13 cellular contexts compared by ENCODE assay signal in the genomic region with DNA sequence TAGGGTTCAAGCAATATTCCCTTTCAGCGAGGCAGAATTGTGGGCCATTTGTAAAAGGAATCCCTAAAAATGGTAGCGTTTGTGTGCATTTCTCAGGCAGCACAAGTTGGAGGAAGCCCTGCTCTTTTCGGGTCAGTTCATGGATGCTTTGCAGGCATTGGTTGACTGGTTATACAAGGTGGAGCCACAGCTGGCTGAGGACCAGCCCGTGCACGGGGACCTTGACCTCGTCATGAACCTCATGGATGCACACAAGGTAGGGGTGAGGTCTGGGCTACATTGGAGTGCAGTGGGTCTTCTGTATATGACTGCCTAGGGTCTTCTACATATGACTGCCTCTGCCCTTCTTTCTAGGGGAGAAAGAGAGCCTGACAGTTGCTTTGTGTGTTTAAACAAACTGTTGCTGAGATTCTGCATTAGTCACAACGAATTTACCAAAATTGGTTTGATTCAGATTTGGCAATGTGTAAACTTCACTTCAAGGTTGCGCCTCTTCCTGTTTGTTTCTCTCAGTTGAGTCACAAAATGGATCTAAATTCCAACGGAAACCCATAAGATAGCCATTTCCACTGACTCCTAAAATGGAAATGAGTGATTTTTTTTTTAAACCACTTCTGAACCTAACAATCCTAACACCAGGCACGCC. TPM values are rescaled to one million over a fixed set of nuclear protein-coding genes. Genes with fewer than 3 reads are reported as not detected.
DNase-seq lines count a peak whose midpoint lies in the region; ATAC-seq, FAIRE-seq and TF ChIP-seq lines count a peak whose summit lies in the region.
"Had no signal": no experiment of that assay in that cellular context is flagged by ENCODE, and none has a peak within 500 bp of the region (broad histone marks: within the 10 kb centered on the region; RNA-seq: fewer than 3 reads in every experiment).

No MANE protein-coding gene starts in this region.

- H3K4me2 ChIP-seq in GM23338 = no peak overlapping the region

- DNase-seq in AG04450 (ENCODE audit: low read depth, low spot score) (peak; percentile 52), GM23338 (ENCODE audit: low spot score) (no peak), choroid plexus epithelial cell (ENCODE audit: low read depth) (peak; percentile 83), amygdala (lab: John Stamatoyannopoulos, UW) (no peak), H54 (ENCODE audit: insufficient read length, low spot score) (no peak), NCI-H2196 (lab: John Stamatoyannopoulos, UW; ENCODE audit: unreplicated experiment) (no peak)
- DNase-seq: activated naive CD8-positive, alpha-beta T cell treated with anti-CD3 and anti-CD28 coated beads, Interleukin-2, amount 10 ng/mL, durations not matched to agents 7 days and 5 days; CD8-positive, alpha-beta memory T cell; NCI-H1694; stimulated activated CD4-positive, alpha-beta T cell treated with anti-CD3 and anti-CD28 coated beads, Interleukin-12 subunit alpha, Interleukin-12 subunit beta, amount 100 ng/mL, for 4 hours had no signal

- POLR2A ChIA-PET in AG04450 (lab: Yijun Ruan, JAX) = no interaction called here

- no peaks in the 10 kb centered on the region for H3K79me2 ChIP-seq in GM23338 (replicated peaks; ENCODE audit: insufficient read depth)

- no peak for TF ChIP-seq POLR2A in H54 (IDR thresholded peaks at IDR 0.05; ENCODE audit: low read depth, low read length)

- peaks cover 6% of the 10 kb centered on the region for H3F3A ChIP-seq in GM23338 (replicated peaks; ENCODE audit: low read depth)

- no peak overlapping the region for H3K4me3 Mint-ChIP-seq in GM23338
- H3K4me3 Mint-ChIP-seq: activated naive CD8-positive, alpha-beta T cell treated with anti-CD3 and anti-CD28 coated beads, Interleukin-2, amount 10 ng/mL, durations not matched to agents 7 days and 5 days; CD8-positive, alpha-beta memory T cell; natural killer cell treated with Interleukin-12 subunit alpha and Interleukin-12 subunit beta and Interleukin-15 and Interleukin-18, amount 100 ng/mL, for 72 hours had no signal

- peaks cover 10% of the 10 kb centered on the region; the same call in 1 of the 2 replicates for H4K20me1 ChIP-seq in GM23338 (replicated peaks; ENCODE audit: insufficient read depth)

- TF ChIP-seq RAD21 in liver (IDR thresholded peaks at IDR 0.05) = no peak

- CTCF ChIA-PET in AG04450 (lab: Charles Lee) = no interaction called here

- peaks cover 4% of the 10 kb centered on the region for H3K27me3 Mint-ChIP-seq in GM23338 (ENCODE audit: insufficient read depth, low read depth, poor library complexity)
- H3K27me3 Mint-ChIP-seq: activated naive CD8-positive, alpha-beta T cell treated with anti-CD3 and anti-CD28 coated beads, Interleukin-2, amount 10 ng/mL, durations not matched to agents 7 days and 5 days; CD8-positive, alpha-beta memory T cell; natural killer cell treated with Interleukin-12 subunit alpha and Interleukin-12 subunit beta and Interleukin-15 and Interleukin-18, amount 100 ng/mL, for 72 hours had no signal

- no peak for FAIRE-seq in H54 (lab: Jason Lieb, UNC)

- no peaks in the 10 kb centered on the region for H3K9me2 ChIP-seq in GM23338 (ENCODE audit: insufficient read depth)

- H3K9ac ChIP-seq in liver (ENCODE audit: low read depth in 1 of 2, low read length in 2 of 2) = no peak overlapping the region

- H2AFZ ChIP-seq in GM23338 = no peak overlapping the region

- H3K27ac ChIP-seq in AG04450 (ENCODE audit: low read depth, low read length) (peak overlapping the region; percentile 77), GM23338 (ENCODE audit: low read depth) (peak overlapping the region; percentile 0; the same call in 1 of the 2 replicates), liver (ENCODE audit: low read depth in 1 of 2, low read length in 2 of 2) (peak overlapping the region; percentile 87)

- WGBS in liver = 39% methylated on average over 10 of the region's 10 CpGs

- no peaks in the 10 kb centered on the region for H3K9me3 Mint-ChIP-seq in GM23338
- H3K9me3 Mint-ChIP-seq: activated naive CD8-positive, alpha-beta T cell treated with anti-CD3 and anti-CD28 coated beads, Interleukin-2, amount 10 ng/mL, durations not matched to agents 7 days and 5 days; CD8-positive, alpha-beta memory T cell; natural killer cell treated with Interleukin-12 subunit alpha and Interleukin-12 subunit beta and Interleukin-15 and Interleukin-18, amount 100 ng/mL, for 72 hours had no signal

- ATAC-seq in GM23338 = no peak
- no peak for ATAC-seq in HG02763 (IDR thresholded peaks at IDR 0.05; ENCODE audit: unreplicated experiment)
- ATAC-seq: natural killer cell treated with Interleukin-12 subunit alpha and Interleukin-12 subunit beta and Interleukin-15 and Interleukin-18, amount 100 ng/mL, for 72 hours had no signal

- no peak overlapping the region for H3K27ac Mint-ChIP-seq in GM23338

- H3K4me1 ChIP-seq in GM23338 (ENCODE audit: insufficient read depth) = no peaks in the 10 kb centered on the region
- H3K4me1 ChIP-seq in liver (ENCODE audit: control insufficient read depth in 4 of 4, insufficient read depth in 4 of 4, low read length in 3 of 4) = peaks cover 0 to 10% (median 5%) of the 10 kb centered on the region in 4 donors

- H3K9me3 ChIP-seq in AG04450 (ENCODE audit: control insufficient read depth, insufficient read depth, low read length) = no peaks in the 10 kb centered on the region
- no peaks in the 10 kb centered on the region for H3K9me3 ChIP-seq in liver (ENCODE audit: control insufficient read depth in 4 of 4, low read length in 3 of 4)

- TF ChIP-seq CTCF in AG04450 (IDR thresholded peaks at IDR 0.05; ENCODE audit: low read depth, low read length) (no peak), GM23338 (conservative IDR thresholded peaks at IDR 0.05; ENCODE audit: low read depth in 2 of 2) (no peak), choroid plexus epithelial cell (conservative IDR thresholded peaks at IDR 0.05; ENCODE audit: low read depth, low read length) (no peak), liver (IDR thresholded peaks at IDR 0.05; ENCODE audit: low read depth, low read length, missing input control) (no peak)

- H3K27me3 ChIP-seq in AG04450 (ENCODE audit: control insufficient read depth, insufficient read depth, low read length) (no peaks in the 10 kb centered on the region), GM23338 (ENCODE audit: insufficient read depth) (no peaks in the 10 kb centered on the region), liver (ENCODE audit: control insufficient read depth in 4 of 4, insufficient read depth in 4 of 4, low read length in 3 of 4) (no peaks in the 10 kb centered on the region)

- H3K36me3 ChIP-seq in GM23338 (ENCODE audit: insufficient read depth) (peaks cover 85% of the 10 kb centered on the region), liver (ENCODE audit: control insufficient read depth in 4 of 4, insufficient read depth in 3 of 4, low read depth in 1 of 4, low read length in 3 of 4) (peaks cover 8 to 71% (median 60%) of the 10 kb centered on the region in 4 donors)

- H3K36me3 Mint-ChIP-seq in GM23338 (ENCODE audit: low read depth) = peaks cover 98% of the 10 kb centered on the region

- H3K4me1 Mint-ChIP-seq in GM23338 = no peaks in the 10 kb centered on the region
- H3K4me1 Mint-ChIP-seq: CD8-positive, alpha-beta memory T cell had no signal

- H3K4me3 ChIP-seq in AG04450 (ENCODE audit: low read depth, low read length) (no peak overlapping the region), GM23338 (no peak overlapping the region), choroid plexus epithelial cell (ENCODE audit: low read depth, low read length) (no peak overlapping the region), liver (ENCODE audit: low read depth in 1 of 3, low read length in 3 of 3) (no peak overlapping the region)

TF ChIP-seq in GM23338, 12 proteins besides CTCF, POLR2A, EP300 and RAD21 (continues in another document):
- no peak for TF ChIP-seq STAT1 (IDR thresholded peaks at IDR 0.05; ENCODE audit: unreplicated experiment)

TF ChIP-seq in liver, 16 proteins besides CTCF, POLR2A, EP300 and RAD21 (continues in another document):
- TF ChIP-seq, protein P1, sequence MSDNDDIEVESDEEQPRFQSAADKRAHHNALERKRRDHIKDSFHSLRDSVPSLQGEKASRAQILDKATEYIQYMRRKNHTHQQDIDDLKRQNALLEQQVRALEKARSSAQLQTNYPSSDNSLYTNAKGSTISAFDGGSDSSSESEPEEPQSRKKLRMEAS (IDR thresholded peaks at IDR 0.05) = no peak
- TF ChIP-seq HNF4G (IDR thresholded peaks at IDR 0.05) (no peak), JUND (IDR thresholded peaks at IDR 0.05) (peak; percentile 66 to 70), GABPA (IDR thresholded peaks at IDR 0.05 in 1 of 2, conservative IDR thresholded peaks at IDR 0.05 in 1 of 2) (peak in 1 of 2 donors; percentile 44), TAF1 (conservative IDR thresholded peaks at IDR 0.05) (no peak), SP1 (IDR thresholded peaks at IDR 0.05) (peak; percentile 46), FOXA1 (IDR thresholded peaks at IDR 0.05) (no peak), HNF4A (conservative IDR thresholded peaks at IDR 0.05) (peak; percentile 39 to 47), EGR1 (IDR thresholded peaks at IDR 0.05; ENCODE audit: low read depth in 2 of 2) (no peak), YY1 (IDR thresholded peaks at IDR 0.05) (peak; percentile 86)
- TF ChIP-seq, protein P2, sequence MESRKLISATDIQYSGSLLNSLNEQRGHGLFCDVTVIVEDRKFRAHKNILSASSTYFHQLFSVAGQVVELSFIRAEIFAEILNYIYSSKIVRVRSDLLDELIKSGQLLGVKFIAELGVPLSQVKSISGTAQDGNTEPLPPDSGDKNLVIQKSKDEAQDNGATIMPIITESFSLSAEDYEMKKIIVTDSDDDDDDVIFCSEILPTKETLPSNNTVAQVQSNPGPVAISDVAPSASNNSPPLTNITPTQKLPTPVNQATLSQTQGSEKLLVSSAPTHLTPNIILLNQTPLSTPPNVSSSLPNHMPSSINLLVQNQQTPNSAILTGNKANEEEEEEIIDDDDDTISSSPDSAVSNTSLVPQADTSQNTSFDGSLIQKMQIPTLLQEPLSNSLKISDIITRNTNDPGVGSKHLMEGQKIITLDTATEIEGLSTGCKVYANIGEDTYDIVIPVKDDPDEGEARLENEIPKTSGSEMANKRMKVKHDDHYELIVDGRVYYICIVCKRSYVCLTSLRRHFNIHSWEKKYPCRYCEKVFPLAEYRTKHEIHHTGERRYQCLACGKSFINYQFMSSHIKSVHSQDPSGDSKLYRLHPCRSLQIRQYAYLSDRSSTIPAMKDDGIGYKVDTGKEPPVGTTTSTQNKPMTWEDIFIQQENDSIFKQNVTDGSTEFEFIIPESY (IDR thresholded peaks at IDR 0.05) = no peak
- TF ChIP-seq, protein P3, sequence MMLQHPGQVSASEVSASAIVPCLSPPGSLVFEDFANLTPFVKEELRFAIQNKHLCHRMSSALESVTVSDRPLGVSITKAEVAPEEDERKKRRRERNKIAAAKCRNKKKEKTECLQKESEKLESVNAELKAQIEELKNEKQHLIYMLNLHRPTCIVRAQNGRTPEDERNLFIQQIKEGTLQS (IDR thresholded peaks at IDR 0.05) = peak; percentile 28

RNA-seq across cellular contexts. Expression of a gene that starts 40.4 kb away (rescaled TPM):
- polyA plus RNA-seq in AG04450 (2011; rRNA removed) (not detected in 2 replicates), GM23338 (2016; fragmentation: Nextera tagmentation; extraction: Ambion mirVana) (0.34 TPM in 1 of 2 replicates, not detected in the other), liver (not detected)
- not detected in 2 replicates for polyA minus RNA-seq in AG04450 (2011; rRNA and poly(A)+ RNA removed)
- 0.63 and 1.3 TPM in 2 replicates for total RNA-seq in GM23338 (2014; rRNA removed; shearing (Covaris generic))
- not detected for total RNA-seq in liver
- polyA plus RNA-seq: CD8-positive, alpha-beta memory T cell had no signal

Comparison
In these comparisons a context has a peak if more than half of its experiments do, and no peak if none do; other contexts are left out.
1. DNase-seq: peak in AG04450 (single experiment) and choroid plexus epithelial cell (single experiment); none in GM23338 (single experiment), amygdala (0 of 56), H54 (single experiment) and NCI-H2196 (single experiment).
2. H3K27ac ChIP-seq: peak in every context shown above with its lines; median percentile 87 in liver; 77 in AG04450; 0 in GM23338.